9 cellular contexts compared by ENCODE assay signal in genomic region chr9:127388856-127389238, GRCh38. TPM values are rescaled to one million over a fixed set of nuclear protein-coding genes. Genes with fewer than 3 reads are reported as not detected.
A peak's percentile ranks its signal among the peaks of the same experiment; 100 is the strongest.
DNase-seq lines count a peak whose midpoint lies in the region; ATAC-seq and TF ChIP-seq lines count a peak whose summit lies in the region.
"Had no signal": no experiment of that assay in that cellular context is flagged by ENCODE, and none has a peak within 500 bp of the region (broad histone marks: within the 10 kb centered on the region; RNA-seq: fewer than 3 reads in every experiment).

No MANE protein-coding gene starts in this region.

- H3K4me2 ChIP-seq in osteoblast (ENCODE audit: insufficient read depth, low read length), result peak overlapping the region; percentile 66

- peaks cover 0 to 20% (median 0%) of the 10 kb centered on the region in 4 donors for H3K4me1 ChIP-seq in Peyer's patch
- H3K4me1 ChIP-seq in osteoblast (ENCODE audit: insufficient read depth, low read length), result peaks cover 11% of the 10 kb centered on the region

- H3K27me3 ChIP-seq in Peyer's patch, result no peaks in the 10 kb centered on the region
- H3K27me3 ChIP-seq in osteoblast (ENCODE audit: insufficient read depth, low read length), result peaks cover 48% of the 10 kb centered on the region

- no peaks in the 10 kb centered on the region for H3K79me2 ChIP-seq in osteoblast (ENCODE audit: insufficient read depth, low read length)

- H4K20me1 ChIP-seq in osteoblast (ENCODE audit: insufficient read depth, low read length), result no peaks in the 10 kb centered on the region

- TF ChIP-seq POLR2A in Peyer's patch (IDR thresholded peaks at IDR 0.05), result no peak

- peak overlapping the region in 3 of 4 donors; percentile 29 to 61 (median 42) for H3K27ac ChIP-seq in Peyer's patch
- H3K27ac ChIP-seq in coronary artery, result peak overlapping the region in 1 of 2 donors; percentile 56
- H3K27ac ChIP-seq in osteoblast (ENCODE audit: low read depth, low read length), result peak overlapping the region; percentile 35

- H3K36me3 ChIP-seq in Peyer's patch (no peaks in the 10 kb centered on the region), osteoblast (ENCODE audit: insufficient read depth, low read length) (no peaks in the 10 kb centered on the region)

- TF ChIP-seq CTCF in Peyer's patch (IDR thresholded peaks at IDR 0.05), result no peak
- no peak for TF ChIP-seq CTCF in coronary artery (IDR thresholded peaks at IDR 0.05)
- TF ChIP-seq CTCF in osteoblast (IDR thresholded peaks at IDR 0.05; ENCODE audit: extremely low read depth, low read depth, low read length), result no peak

- H2AFZ ChIP-seq in osteoblast (ENCODE audit: low read length), result no peak overlapping the region

- no peak overlapping the region for H3K4me3 ChIP-seq in Peyer's patch
- H3K4me3 ChIP-seq in coronary artery, result no peak overlapping the region
- H3K4me3 ChIP-seq in osteoblast (ENCODE audit: insufficient read depth, low read length), result no peak overlapping the region

- ATAC-seq in GM18520 (IDR thresholded peaks at IDR 0.05; ENCODE audit: unreplicated experiment), result no peak

- H3K9me3 ChIP-seq in Peyer's patch, result no peaks in the 10 kb centered on the region
- no peaks in the 10 kb centered on the region for H3K9me3 ChIP-seq in osteoblast (ENCODE audit: low read depth, low read length)

- peak; percentile 17 for DNase-seq in COLO829 (ENCODE audit: low spot score)
- no peak for DNase-seq in Peyer's patch
- peak; percentile 52 for DNase-seq in coronary artery (ENCODE audit: low spot score)
- DNase-seq in osteoblast (ENCODE audit: insufficient read length, low spot score, missing footprints), result peak; percentile 31
- no peak for DNase-seq in iPS-NIHi11 (ENCODE audit: low spot score)
- DNase-seq in NCI-H2171 treated with DMSO at 0.1 percent for 48 hours (lab: John Stamatoyannopoulos, UW), result no peak
- DNase-seq in RPMI8226, result no peak
- DNase-seq: NCI-H1092 had no signal

RNA-seq across cellular contexts. Expression of gene SLC2A8, which starts 8.1 kb away (rescaled TPM):
- total RNA-seq in Peyer's patch (10 to 100 TPM in 3 of 4 donors, 1 to 10 TPM in 1; 7.4 to 58.1 (median 42.9) TPM), osteoblast (5.4 and 6.8 TPM in 2 replicates)

RNA-seq across cellular contexts. Expression of gene ZNF79, which starts 35.3 kb away (rescaled TPM):
- total RNA-seq in Peyer's patch, result 10 to 100 TPM; 12.7 to 47.9 (median 14.4) TPM
- 11.9 and 13.3 TPM in 2 replicates for total RNA-seq in osteoblast

Comparison
In these comparisons a context has a peak if more than half of its experiments do, and no peak if none do; other contexts are left out.
1. DNase-seq: peak in COLO829 (single experiment), coronary artery (single experiment) and osteoblast (single experiment); none in Peyer's patch (0 of 3), iPS-NIHi11 (single experiment), NCI-H2171 treated with DMSO at 0.1 percent for 48 hours (single experiment) and RPMI8226 (single experiment).